2 cellular contexts compared by ENCODE assay signal in the genomic region with DNA sequence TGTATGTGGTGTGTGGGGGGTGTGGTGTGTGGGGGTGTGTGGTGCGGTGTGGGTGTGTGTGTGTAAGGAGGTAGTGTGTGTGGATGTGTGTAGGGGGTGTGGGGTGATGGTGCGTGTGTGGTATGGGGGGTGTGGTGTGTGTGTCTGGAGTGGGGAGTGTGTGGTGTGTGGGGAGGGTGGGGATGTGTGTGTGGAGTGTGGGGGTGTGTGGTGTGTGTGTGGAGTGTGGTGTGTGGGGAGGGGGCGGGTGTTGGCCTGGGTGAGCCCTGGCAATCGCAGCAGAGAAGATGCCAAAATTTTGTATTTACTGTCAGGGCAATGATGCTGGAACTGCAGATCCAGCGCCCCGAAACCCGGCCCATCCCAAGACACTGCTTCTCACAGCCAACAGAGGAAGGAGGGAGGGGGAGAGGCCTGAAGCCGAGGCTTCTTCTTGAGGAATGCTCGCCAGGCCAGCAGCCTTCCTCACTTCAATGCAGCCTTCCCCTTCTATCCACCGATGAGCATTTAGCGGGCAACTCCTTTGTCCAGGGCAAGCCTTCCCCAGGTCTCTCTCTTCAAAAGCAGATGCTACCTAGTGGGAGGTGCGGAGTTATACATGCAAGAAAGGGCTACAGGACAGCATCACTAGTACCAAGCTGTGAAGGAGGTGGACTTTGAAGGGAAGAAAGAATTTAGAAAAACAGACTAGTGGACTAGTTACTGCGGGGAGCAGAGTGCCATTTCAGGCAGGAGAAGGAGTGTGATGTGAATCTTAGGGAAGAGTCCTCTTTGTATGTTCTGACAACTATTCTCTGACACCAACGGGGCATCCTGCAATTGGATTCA.
TF ChIP-seq lines count a peak whose summit lies in the region.

No MANE protein-coding gene starts in this region.

TF ChIP-seq in SK-N-SH, 30 proteins besides CTCF, POLR2A, EP300 and RAD21 (continued from another document):
- no peak for TF ChIP-seq RFX5 (IDR thresholded peaks at IDR 0.05; ENCODE audit: low read length)
- TF ChIP-seq CHD2 (IDR thresholded peaks at IDR 0.05; ENCODE audit: low read length, partially characterized antibody) = no peak
- TF ChIP-seq, protein P1, sequence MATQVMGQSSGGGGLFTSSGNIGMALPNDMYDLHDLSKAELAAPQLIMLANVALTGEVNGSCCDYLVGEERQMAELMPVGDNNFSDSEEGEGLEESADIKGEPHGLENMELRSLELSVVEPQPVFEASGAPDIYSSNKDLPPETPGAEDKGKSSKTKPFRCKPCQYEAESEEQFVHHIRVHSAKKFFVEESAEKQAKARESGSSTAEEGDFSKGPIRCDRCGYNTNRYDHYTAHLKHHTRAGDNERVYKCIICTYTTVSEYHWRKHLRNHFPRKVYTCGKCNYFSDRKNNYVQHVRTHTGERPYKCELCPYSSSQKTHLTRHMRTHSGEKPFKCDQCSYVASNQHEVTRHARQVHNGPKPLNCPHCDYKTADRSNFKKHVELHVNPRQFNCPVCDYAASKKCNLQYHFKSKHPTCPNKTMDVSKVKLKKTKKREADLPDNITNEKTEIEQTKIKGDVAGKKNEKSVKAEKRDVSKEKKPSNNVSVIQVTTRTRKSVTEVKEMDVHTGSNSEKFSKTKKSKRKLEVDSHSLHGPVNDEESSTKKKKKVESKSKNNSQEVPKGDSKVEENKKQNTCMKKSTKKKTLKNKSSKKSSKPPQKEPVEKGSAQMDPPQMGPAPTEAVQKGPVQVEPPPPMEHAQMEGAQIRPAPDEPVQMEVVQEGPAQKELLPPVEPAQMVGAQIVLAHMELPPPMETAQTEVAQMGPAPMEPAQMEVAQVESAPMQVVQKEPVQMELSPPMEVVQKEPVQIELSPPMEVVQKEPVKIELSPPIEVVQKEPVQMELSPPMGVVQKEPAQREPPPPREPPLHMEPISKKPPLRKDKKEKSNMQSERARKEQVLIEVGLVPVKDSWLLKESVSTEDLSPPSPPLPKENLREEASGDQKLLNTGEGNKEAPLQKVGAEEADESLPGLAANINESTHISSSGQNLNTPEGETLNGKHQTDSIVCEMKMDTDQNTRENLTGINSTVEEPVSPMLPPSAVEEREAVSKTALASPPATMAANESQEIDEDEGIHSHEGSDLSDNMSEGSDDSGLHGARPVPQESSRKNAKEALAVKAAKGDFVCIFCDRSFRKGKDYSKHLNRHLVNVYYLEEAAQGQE (IDR thresholded peaks at IDR 0.05; ENCODE audit: low read depth, low read length) = no peak
- TF ChIP-seq, protein P2, sequence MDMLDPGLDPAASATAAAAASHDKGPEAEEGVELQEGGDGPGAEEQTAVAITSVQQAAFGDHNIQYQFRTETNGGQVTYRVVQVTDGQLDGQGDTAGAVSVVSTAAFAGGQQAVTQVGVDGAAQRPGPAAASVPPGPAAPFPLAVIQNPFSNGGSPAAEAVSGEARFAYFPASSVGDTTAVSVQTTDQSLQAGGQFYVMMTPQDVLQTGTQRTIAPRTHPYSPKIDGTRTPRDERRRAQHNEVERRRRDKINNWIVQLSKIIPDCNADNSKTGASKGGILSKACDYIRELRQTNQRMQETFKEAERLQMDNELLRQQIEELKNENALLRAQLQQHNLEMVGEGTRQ (IDR thresholded peaks at IDR 0.05; ENCODE audit: borderline replicate concordance, low read depth, low read length) = no peak
- no peak for TF ChIP-seq RXRA (IDR thresholded peaks at IDR 0.05; ENCODE audit: borderline replicate concordance, low read depth)
- TF ChIP-seq, protein P3, sequence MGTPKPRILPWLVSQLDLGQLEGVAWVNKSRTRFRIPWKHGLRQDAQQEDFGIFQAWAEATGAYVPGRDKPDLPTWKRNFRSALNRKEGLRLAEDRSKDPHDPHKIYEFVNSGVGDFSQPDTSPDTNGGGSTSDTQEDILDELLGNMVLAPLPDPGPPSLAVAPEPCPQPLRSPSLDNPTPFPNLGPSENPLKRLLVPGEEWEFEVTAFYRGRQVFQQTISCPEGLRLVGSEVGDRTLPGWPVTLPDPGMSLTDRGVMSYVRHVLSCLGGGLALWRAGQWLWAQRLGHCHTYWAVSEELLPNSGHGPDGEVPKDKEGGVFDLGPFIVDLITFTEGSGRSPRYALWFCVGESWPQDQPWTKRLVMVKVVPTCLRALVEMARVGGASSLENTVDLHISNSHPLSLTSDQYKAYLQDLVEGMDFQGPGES (IDR thresholded peaks at IDR 0.05; ENCODE audit: low read depth, low read length) = no peak
- TF ChIP-seq NRF1 (IDR thresholded peaks at IDR 0.05; ENCODE audit: low read depth, low read length) = no peak
- TF ChIP-seq EZH2phosphoT487 (IDR thresholded peaks at IDR 0.05; ENCODE audit: borderline replicate concordance, low read depth) = no peak
- TF ChIP-seq ELF1 (IDR thresholded peaks at IDR 0.05) = no peak
- no peak for TF ChIP-seq TAF1 (IDR thresholded peaks at IDR 0.05; ENCODE audit: borderline replicate concordance, low read depth, low read length)
- no peak for TF ChIP-seq FOSL2 (IDR thresholded peaks at IDR 0.05; ENCODE audit: borderline replicate concordance, low read depth)
- TF ChIP-seq GATA2 (CRISPR knock-in tag; IDR thresholded peaks at IDR 0.05) = no peak
- TF ChIP-seq, protein P4, sequence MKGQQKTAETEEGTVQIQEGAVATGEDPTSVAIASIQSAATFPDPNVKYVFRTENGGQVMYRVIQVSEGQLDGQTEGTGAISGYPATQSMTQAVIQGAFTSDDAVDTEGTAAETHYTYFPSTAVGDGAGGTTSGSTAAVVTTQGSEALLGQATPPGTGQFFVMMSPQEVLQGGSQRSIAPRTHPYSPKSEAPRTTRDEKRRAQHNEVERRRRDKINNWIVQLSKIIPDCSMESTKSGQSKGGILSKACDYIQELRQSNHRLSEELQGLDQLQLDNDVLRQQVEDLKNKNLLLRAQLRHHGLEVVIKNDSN (IDR thresholded peaks at IDR 0.05; ENCODE audit: borderline replicate concordance, low read depth) = no peak

TF ChIP-seq in SK-N-SH treated with all-trans-retinoic acid at 6 μM for 48 hours, 23 proteins besides CTCF, POLR2A, EP300 and RAD21 (continued from another document):
- TF ChIP-seq, protein P5, sequence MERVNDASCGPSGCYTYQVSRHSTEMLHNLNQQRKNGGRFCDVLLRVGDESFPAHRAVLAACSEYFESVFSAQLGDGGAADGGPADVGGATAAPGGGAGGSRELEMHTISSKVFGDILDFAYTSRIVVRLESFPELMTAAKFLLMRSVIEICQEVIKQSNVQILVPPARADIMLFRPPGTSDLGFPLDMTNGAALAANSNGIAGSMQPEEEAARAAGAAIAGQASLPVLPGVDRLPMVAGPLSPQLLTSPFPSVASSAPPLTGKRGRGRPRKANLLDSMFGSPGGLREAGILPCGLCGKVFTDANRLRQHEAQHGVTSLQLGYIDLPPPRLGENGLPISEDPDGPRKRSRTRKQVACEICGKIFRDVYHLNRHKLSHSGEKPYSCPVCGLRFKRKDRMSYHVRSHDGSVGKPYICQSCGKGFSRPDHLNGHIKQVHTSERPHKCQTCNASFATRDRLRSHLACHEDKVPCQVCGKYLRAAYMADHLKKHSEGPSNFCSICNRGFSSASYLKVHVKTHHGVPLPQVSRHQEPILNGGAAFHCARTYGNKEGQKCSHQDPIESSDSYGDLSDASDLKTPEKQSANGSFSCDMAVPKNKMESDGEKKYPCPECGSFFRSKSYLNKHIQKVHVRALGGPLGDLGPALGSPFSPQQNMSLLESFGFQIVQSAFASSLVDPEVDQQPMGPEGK (CRISPR knock-in tag; IDR thresholded peaks at IDR 0.05; ENCODE audit: borderline replicate concordance) = no peak
- TF ChIP-seq TCF4 (CRISPR knock-in tag; IDR thresholded peaks at IDR 0.05; ENCODE audit: borderline replicate concordance) = no peak
- no peak for TF ChIP-seq ZNF565 (CRISPR knock-in tag; conservative IDR thresholded peaks at IDR 0.05; ENCODE audit: low read depth)
- no peak for TF ChIP-seq ARNTL (CRISPR knock-in tag; IDR thresholded peaks at IDR 0.05; ENCODE audit: borderline replicate concordance, low read depth)
- no peak for TF ChIP-seq TOX (CRISPR knock-in tag; IDR thresholded peaks at IDR 0.05; ENCODE audit: borderline replicate concordance)
- TF ChIP-seq RARB (CRISPR knock-in tag; IDR thresholded peaks at IDR 0.05) = no peak
- TF ChIP-seq ESRRG (CRISPR knock-in tag; IDR thresholded peaks at IDR 0.05) = no peak
- TF ChIP-seq, protein P6, sequence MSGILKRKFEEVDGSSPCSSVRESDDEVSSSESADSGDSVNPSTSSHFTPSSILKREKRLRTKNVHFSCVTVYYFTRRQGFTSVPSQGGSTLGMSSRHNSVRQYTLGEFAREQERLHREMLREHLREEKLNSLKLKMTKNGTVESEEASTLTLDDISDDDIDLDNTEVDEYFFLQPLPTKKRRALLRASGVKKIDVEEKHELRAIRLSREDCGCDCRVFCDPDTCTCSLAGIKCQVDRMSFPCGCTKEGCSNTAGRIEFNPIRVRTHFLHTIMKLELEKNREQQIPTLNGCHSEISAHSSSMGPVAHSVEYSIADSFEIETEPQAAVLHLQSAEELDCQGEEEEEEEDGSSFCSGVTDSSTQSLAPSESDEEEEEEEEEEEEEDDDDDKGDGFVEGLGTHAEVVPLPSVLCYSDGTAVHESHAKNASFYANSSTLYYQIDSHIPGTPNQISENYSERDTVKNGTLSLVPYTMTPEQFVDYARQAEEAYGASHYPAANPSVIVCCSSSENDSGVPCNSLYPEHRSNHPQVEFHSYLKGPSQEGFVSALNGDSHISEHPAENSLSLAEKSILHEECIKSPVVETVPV (CRISPR knock-in tag; IDR thresholded peaks at IDR 0.05) = no peak
- TF ChIP-seq ZNF8 (CRISPR knock-in tag; IDR thresholded peaks at IDR 0.05) = no peak
- no peak for TF ChIP-seq GLIS3 (CRISPR knock-in tag; IDR thresholded peaks at IDR 0.05)
- TF ChIP-seq, protein P7, sequence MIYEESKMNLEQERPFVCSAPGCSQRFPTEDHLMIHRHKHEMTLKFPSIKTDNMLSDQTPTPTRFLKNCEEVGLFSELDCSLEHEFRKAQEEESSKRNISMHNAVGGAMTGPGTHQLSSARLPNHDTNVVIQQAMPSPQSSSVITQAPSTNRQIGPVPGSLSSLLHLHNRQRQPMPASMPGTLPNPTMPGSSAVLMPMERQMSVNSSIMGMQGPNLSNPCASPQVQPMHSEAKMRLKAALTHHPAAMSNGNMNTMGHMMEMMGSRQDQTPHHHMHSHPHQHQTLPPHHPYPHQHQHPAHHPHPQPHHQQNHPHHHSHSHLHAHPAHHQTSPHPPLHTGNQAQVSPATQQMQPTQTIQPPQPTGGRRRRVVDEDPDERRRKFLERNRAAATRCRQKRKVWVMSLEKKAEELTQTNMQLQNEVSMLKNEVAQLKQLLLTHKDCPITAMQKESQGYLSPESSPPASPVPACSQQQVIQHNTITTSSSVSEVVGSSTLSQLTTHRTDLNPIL (CRISPR knock-in tag; IDR thresholded peaks at IDR 0.05; ENCODE audit: low read depth) = no peak
